Comparison of ENCODE assay signal across 9 cellular contexts in genomic region chr12:111056618-111057521, GRCh38. TPM values are rescaled to one million over a fixed set of nuclear protein-coding genes. Genes with fewer than 3 reads are reported as not detected.
DNase-seq lines count a peak whose midpoint lies in the region; ATAC-seq, FAIRE-seq and TF ChIP-seq lines count a peak whose summit lies in the region.
"Had no signal": no experiment of that assay in that cellular context is flagged by ENCODE, and none has a peak within 500 bp of the region (broad histone marks: within the 10 kb centered on the region; RNA-seq: fewer than 3 reads in every experiment).

No MANE protein-coding gene starts in this region.

- no peak overlapping the region for H4K91ac ChIP-seq in neuronal stem cell (ENCODE audit: low read depth, low read length, poor library complexity)

- H3K36me3 ChIP-seq in CD8-positive, alpha-beta T cell (ENCODE audit: insufficient read depth, low read length) = no peaks in the 10 kb centered on the region
- no peaks in the 10 kb centered on the region for H3K36me3 ChIP-seq in PC-3 (ENCODE audit: low read depth, low read length)
- H3K36me3 ChIP-seq in neuronal stem cell (replicated peaks in 1 of 2; ENCODE audit: control insufficient read depth in 2 of 2, insufficient read depth in 2 of 2, low read length in 2 of 2) = no peaks in the 10 kb centered on the region

- no peak overlapping the region for H2AK5ac ChIP-seq in neuronal stem cell (ENCODE audit: low read depth, low read length)

- peak overlapping the region; percentile 23 for H3K4me3 Mint-ChIP-seq in CD8-positive, alpha-beta T cell

- intact Hi-C loops in CD8-positive, alpha-beta T cell (cut with DNase I, micrococcal nuclease) = no loop called here
- intact Hi-C loops in PC-3 (cut with micrococcal nuclease) = no loop called here

- peak overlapping the region; percentile 40 for H3K18ac ChIP-seq in neuronal stem cell (ENCODE audit: low read length)

- no peak overlapping the region for H2BK120ac ChIP-seq in neuronal stem cell (ENCODE audit: low read depth, low read length)

- H3K9ac ChIP-seq in PC-3 (ENCODE audit: low read length) (no peak overlapping the region), neuronal stem cell (ENCODE audit: low read depth, low read length, poor library complexity) (no peak overlapping the region)

- no peak overlapping the region for H2BK12ac ChIP-seq in neuronal stem cell (ENCODE audit: low read length)

- DNase-seq in CD8-positive, alpha-beta T cell = peak in 6 of 7 experiments; percentile 45 to 79 (median 58)
- DNase-seq in PC-3 (peak; percentile 31), neuronal stem cell (ENCODE audit: low spot score) (no peak), kidney tubule cell (ENCODE audit: low spot score) (no peak), NCI-H82 (lab: John Stamatoyannopoulos, UW) (no peak), D721Med (ENCODE audit: insufficient read length, low spot score) (no peak)
- peak; percentile 33 to 36 for DNase-seq in activated T-helper 1 cell treated with anti-CD3 and anti-CD28 coated beads, Interleukin-2, amount 50 U/mL, for 16 hours (ENCODE audit: low read depth in 1 of 2, low spot score in 1 of 2)

- no CpG with 5 or more reads among the region's 8 CpGs for WGBS in neuronal stem cell (ENCODE audit: extremely low coverage in 2 of 2, insufficient read length in 2 of 2, insufficient replicate concordance in 1 of 2), 2 donors

- H3K4me1 ChIP-seq in CD8-positive, alpha-beta T cell (ENCODE audit: insufficient read depth, low read length) = peaks cover 36% of the 10 kb centered on the region
- H3K4me1 ChIP-seq in PC-3 (ENCODE audit: insufficient read depth, low read length) (peaks cover 8% of the 10 kb centered on the region; the same call in 1 of the 2 replicates), neuronal stem cell (ENCODE audit: control insufficient read depth in 2 of 2, insufficient read depth in 1 of 2, low read depth in 1 of 2, low read length in 2 of 2) (peaks cover 4 to 8% of the 10 kb centered on the region in 2 donors)

- no peak overlapping the region for H3K23ac ChIP-seq in neuronal stem cell (ENCODE audit: low read depth, low read length, poor library complexity)

- no peak overlapping the region for H3K4ac ChIP-seq in neuronal stem cell (ENCODE audit: low read length)

- no peaks in the 10 kb centered on the region for H4K20me1 ChIP-seq in PC-3 (ENCODE audit: low read length)

- BruUV-seq in PC-3 (replicated peaks; lab: Mats Ljungman, UMichigan) = no TSS peak

- H3K79me1 ChIP-seq in neuronal stem cell (ENCODE audit: low read depth, low read length) = no peaks in the 10 kb centered on the region

- H3K27ac ChIP-seq in CD8-positive, alpha-beta T cell (ENCODE audit: low read depth, low read length) = peak overlapping the region; percentile 57
- H3K27ac ChIP-seq in PC-3 (ENCODE audit: low read length) (no peak overlapping the region), neuronal stem cell (replicated peaks; ENCODE audit: low read length) (no peak overlapping the region)

- H3K9me3 Mint-ChIP-seq in CD8-positive, alpha-beta T cell = peaks cover 8% of the 10 kb centered on the region

- peak; percentile 84 for ATAC-seq in CD8-positive, alpha-beta T cell
- peak; percentile 31; the same call in 1 of the 2 replicates for ATAC-seq in PC-3
- no peak for ATAC-seq in HG03354 (IDR thresholded peaks at IDR 0.05; ENCODE audit: poor library complexity, severe bottlenecking, unreplicated experiment)

- no peaks in the 10 kb centered on the region for H3K79me2 ChIP-seq in PC-3 (ENCODE audit: low read length)

- no peaks in the 10 kb centered on the region for H3K27me3 ChIP-seq in CD8-positive, alpha-beta T cell (ENCODE audit: insufficient read depth, low read length)
- no peaks in the 10 kb centered on the region for H3K27me3 ChIP-seq in PC-3 (ENCODE audit: low read length)
- no peaks in the 10 kb centered on the region for H3K27me3 ChIP-seq in neuronal stem cell (ENCODE audit: control insufficient read depth in 3 of 3, insufficient read depth in 3 of 3, low read depth in 1 of 3, low read length in 3 of 3)

- no peaks in the 10 kb centered on the region for H3K9me2 ChIP-seq in PC-3 (replicated peaks; ENCODE audit: low read length)

- no peaks in the 10 kb centered on the region for H3F3A ChIP-seq in PC-3 (ENCODE audit: low read length, unreplicated experiment)

- H3K9me3 ChIP-seq in CD8-positive, alpha-beta T cell (ENCODE audit: low read length) = no peaks in the 10 kb centered on the region
- H3K9me3 ChIP-seq in PC-3 (ENCODE audit: low read length) (no peaks in the 10 kb centered on the region), neuronal stem cell (replicated peaks in 1 of 2; ENCODE audit: control insufficient read depth in 2 of 2, insufficient read depth in 1 of 2, low read depth in 1 of 2, low read length in 2 of 2) (no peaks in the 10 kb centered on the region)

- no peaks in the 10 kb centered on the region for H3K36me3 Mint-ChIP-seq in CD8-positive, alpha-beta T cell

- H2AFZ ChIP-seq in PC-3 (ENCODE audit: low read length) (0 out of 2 replicates have a peak overlapping the region, but pooled peaks have one; percentile 29), neuronal stem cell (ENCODE audit: low read length) (peak overlapping the region; percentile 14)

- H4K8ac ChIP-seq in neuronal stem cell (ENCODE audit: low read depth, low read length) = no peak overlapping the region

- peak overlapping the region; percentile 95 for H3K27ac Mint-ChIP-seq in CD8-positive, alpha-beta T cell

- POLR2A ChIA-PET in CD8-positive, alpha-beta T cell (lab: Charles Lee) = interaction anchor here (0.9 to 1.4 kb wide), 3 partner anchors 11 to 378 kb away, joined by 3 to 4 read pairs (median 3); no protein-coding TSS in a partner anchor
- POLR2A ChIA-PET in PC-3 (lab: Charles Lee; ENCODE audit: unreplicated experiment) = interaction anchor here (0.7 kb wide), 1 partner anchor 185 kb away, joined by 4 read pairs; no protein-coding TSS in a partner anchor

- no peak overlapping the region for H3K4me2 ChIP-seq in PC-3 (ENCODE audit: low read length)
- no peak overlapping the region for H3K4me2 ChIP-seq in neuronal stem cell (ENCODE audit: insufficient read depth, low read length, poor library complexity, severe bottlenecking)

- no peaks in the 10 kb centered on the region for H3K27me3 Mint-ChIP-seq in CD8-positive, alpha-beta T cell (ENCODE audit: low read depth)

- no peak overlapping the region for H3K14ac ChIP-seq in neuronal stem cell (ENCODE audit: low read length)

- no peak overlapping the region for H2BK15ac ChIP-seq in neuronal stem cell (ENCODE audit: low read length)

- CTCF ChIA-PET in CD8-positive, alpha-beta T cell (lab: Charles Lee) = interaction anchor here (1.1 kb wide), 1 partner anchor 33 kb away, joined by 4 read pairs; no protein-coding TSS in a partner anchor
- CTCF ChIA-PET in PC-3 (lab: Charles Lee) = no interaction called here

- peak overlapping the region; percentile 8 for H3K4me3 ChIP-seq in CD8-positive, alpha-beta T cell (ENCODE audit: low read depth, low read length)
- H3K4me3 ChIP-seq in PC-3 (ENCODE audit: low read length) (no peak overlapping the region), neuronal stem cell (ENCODE audit: low read length in 2 of 2) (no peak overlapping the region)

- peaks cover 33% of the 10 kb centered on the region for H3K4me1 Mint-ChIP-seq in CD8-positive, alpha-beta T cell (ENCODE audit: low read depth)

- H2BK5ac ChIP-seq in neuronal stem cell (ENCODE audit: low read length) = no peak overlapping the region

- FAIRE-seq in D721Med (lab: Jason Lieb, UNC) = no peak
- FAIRE-seq: G401.6 had no signal

- no peak for TF ChIP-seq CTCF in CD8-positive, alpha-beta T cell (IDR thresholded peaks at IDR 0.05)
- TF ChIP-seq CTCF in PC-3 (conservative IDR thresholded peaks at IDR 0.05; ENCODE audit: low read depth, low read length) (no peak), D721Med (IDR thresholded peaks at IDR 0.05; ENCODE audit: insufficient read depth, missing control alignments) (no peak)

RNA-seq across cellular contexts. Expression of gene CUX2, which starts 22.9 kb away (rescaled TPM):
- total RNA-seq in CD8-positive, alpha-beta T cell = under 1 TPM; 0.14 to 0.19 TPM
- total RNA-seq in PC-3 (2014; rRNA removed) = not detected in 2 replicates
- 1.9 TPM for polyA plus RNA-seq in neuronal stem cell (2013, experiment 1 of 2)
- polyA plus RNA-seq in neuronal stem cell (2013, experiment 2 of 2) = 2.0 TPM

Comparison
In these comparisons a context has a peak if more than half of its experiments do, and no peak if none do; other contexts are left out.
1. DNase-seq: peak in CD8-positive, alpha-beta T cell (6 of 7), PC-3 (single experiment) and activated T-helper 1 cell treated with anti-CD3 and anti-CD28 coated beads, Interleukin-2, amount 50 U/mL, for 16 hours (2 of 2); none in neuronal stem cell (single experiment), kidney tubule cell (single experiment), NCI-H82 (single experiment) and D721Med (single experiment).